Comparison of ENCODE assay signal across 1 cellular context in genomic region chr17:40915199-40915661, GRCh38.
A peak's percentile ranks its signal among the peaks of the same experiment; 100 is the strongest.
TF ChIP-seq lines count a peak whose summit lies in the region.

No MANE protein-coding gene starts in this region.

TF ChIP-seq in HepG2, 621 proteins besides CTCF, POLR2A, EP300 and RAD21 (continued from another document):
- peak; percentile 75 for TF ChIP-seq ZGPAT (CRISPR knock-in tag; IDR thresholded peaks at IDR 0.05)
- peak; percentile 16; the same call in 1 of the 2 replicates for TF ChIP-seq AHDC1 (CRISPR knock-in tag; IDR thresholded peaks at IDR 0.05; ENCODE audit: borderline replicate concordance)
- TF ChIP-seq NR1H2 (CRISPR knock-in tag; IDR thresholded peaks at IDR 0.05; ENCODE audit: borderline replicate concordance, low read depth): no peak
- TF ChIP-seq ZBTB4 (CRISPR knock-in tag; IDR thresholded peaks at IDR 0.05; ENCODE audit: borderline replicate concordance): no peak
- peak; percentile 10; the same call in 1 of the 2 replicates for TF ChIP-seq RFX5 (IDR thresholded peaks at IDR 0.05; ENCODE audit: low read depth, low read length)
- TF ChIP-seq PHF5A (CRISPR knock-in tag; IDR thresholded peaks at IDR 0.05; ENCODE audit: low read depth, unreplicated experiment): peak; percentile 29
- TF ChIP-seq SMAD3 (CRISPR knock-in tag; IDR thresholded peaks at IDR 0.05): 0 out of 2 replicates have a peak, but pooled peaks have one; percentile 36
- peak; percentile 29; the same call in 1 of the 2 replicates for TF ChIP-seq HNF4A (CRISPR knock-in tag; IDR thresholded peaks at IDR 0.05)
- TF ChIP-seq PATZ1 (CRISPR knock-in tag; IDR thresholded peaks at IDR 0.05): no peak
- peak; percentile 83 for TF ChIP-seq NCOA2 (CRISPR knock-in tag; IDR thresholded peaks at IDR 0.05)
- TF ChIP-seq USF2 (IDR thresholded peaks at IDR 0.05; ENCODE audit: low read depth, low read length): no peak
- no peak for TF ChIP-seq USF2 (CRISPR knock-in tag; IDR thresholded peaks at IDR 0.05; ENCODE audit: borderline replicate concordance)
- peak; percentile 77 for TF ChIP-seq SAP130 (CRISPR knock-in tag; IDR thresholded peaks at IDR 0.05; ENCODE audit: low read depth)
- peak; percentile 85 for TF ChIP-seq ZBTB21 (CRISPR knock-in tag; IDR thresholded peaks at IDR 0.05)
- no peak for TF ChIP-seq ZNF234 (CRISPR knock-in tag; conservative IDR thresholded peaks at IDR 0.05)
- TF ChIP-seq MLX (CRISPR knock-in tag; IDR thresholded peaks at IDR 0.05): 0 out of 2 replicates have a peak, but pooled peaks have one; percentile 45
